Comparison of ENCODE assay signal across 1 cellular context in genomic region chr2:181742908-181743722, GRCh38.
TF ChIP-seq lines count a peak whose summit lies in the region.

No MANE protein-coding gene starts in this region.

TF ChIP-seq in HepG2, 621 proteins besides CTCF, POLR2A, EP300 and RAD21 (continued from another document and continues in another):
- peak; percentile 70 for TF ChIP-seq ARID3A (IDR thresholded peaks at IDR 0.05; ENCODE audit: low read depth, low read length)
- TF ChIP-seq MIXL1 (CRISPR knock-in tag; IDR thresholded peaks at IDR 0.05), result peak; percentile 59; the same call in 1 of the 2 replicates
- no peak for TF ChIP-seq SRF (IDR thresholded peaks at IDR 0.05; ENCODE audit: low read depth, low read length)
- TF ChIP-seq PCBP1 (IDR thresholded peaks at IDR 0.05; ENCODE audit: borderline replicate concordance, low read depth, low read length), result no peak
- no peak for TF ChIP-seq HOXA3 (CRISPR knock-in tag; IDR thresholded peaks at IDR 0.05)
- TF ChIP-seq FOXA3 (CRISPR knock-in tag; IDR thresholded peaks at IDR 0.05), result no peak
- no peak for TF ChIP-seq KDM6A (CRISPR knock-in tag; IDR thresholded peaks at IDR 0.05; ENCODE audit: low read depth)
- no peak for TF ChIP-seq NONO (IDR thresholded peaks at IDR 0.05)
- no peak for TF ChIP-seq NONO (CRISPR knock-in tag; conservative IDR thresholded peaks at IDR 0.05)
- TF ChIP-seq THRA (CRISPR knock-in tag; IDR thresholded peaks at IDR 0.05; ENCODE audit: borderline replicate concordance), result no peak
- TF ChIP-seq GATA4 (IDR thresholded peaks at IDR 0.05; ENCODE audit: borderline replicate concordance, low read depth), result no peak
- no peak for TF ChIP-seq TSC22D2 (CRISPR knock-in tag; IDR thresholded peaks at IDR 0.05; ENCODE audit: borderline replicate concordance)
- no peak for TF ChIP-seq NFRKB (IDR thresholded peaks at IDR 0.05)
- TF ChIP-seq ZNF510 (CRISPR knock-in tag; IDR thresholded peaks at IDR 0.05; ENCODE audit: low read depth), result no peak
- no peak for TF ChIP-seq ZNF674 (CRISPR knock-in tag; IDR thresholded peaks at IDR 0.05; ENCODE audit: low read depth)
- TF ChIP-seq ATF1 (CRISPR knock-in tag; IDR thresholded peaks at IDR 0.05), result peak; percentile 29; the same call in 1 of the 2 replicates
- TF ChIP-seq THAP9 (CRISPR knock-in tag; IDR thresholded peaks at IDR 0.05; ENCODE audit: borderline replicate concordance), result no peak
- no peak for TF ChIP-seq ATF2 (CRISPR knock-in tag; IDR thresholded peaks at IDR 0.05)
- no peak for TF ChIP-seq POLR2AphosphoS2 (IDR thresholded peaks at IDR 0.05; ENCODE audit: low read depth, low read length)
- TF ChIP-seq ZBTB49 (CRISPR knock-in tag; IDR thresholded peaks at IDR 0.05; ENCODE audit: borderline replicate concordance), result no peak
- no peak for TF ChIP-seq ZNF784 (CRISPR knock-in tag; IDR thresholded peaks at IDR 0.05; ENCODE audit: borderline replicate concordance)
- TF ChIP-seq MEIS1 (CRISPR knock-in tag; IDR thresholded peaks at IDR 0.05; ENCODE audit: borderline replicate concordance), result no peak
- no peak for TF ChIP-seq PLRG1 (conservative IDR thresholded peaks at IDR 0.05)
- TF ChIP-seq ZNF563 (CRISPR knock-in tag; IDR thresholded peaks at IDR 0.05), result no peak
- TF ChIP-seq SMYD3 (CRISPR knock-in tag; IDR thresholded peaks at IDR 0.05), result 0 out of 2 replicates have a peak, but pooled peaks have one; percentile 33
- TF ChIP-seq ZNF136 (CRISPR knock-in tag; IDR thresholded peaks at IDR 0.05; ENCODE audit: low read depth), result no peak
- no peak for TF ChIP-seq ISX (CRISPR knock-in tag; conservative IDR thresholded peaks at IDR 0.05)
- TF ChIP-seq REPIN1 (CRISPR knock-in tag; IDR thresholded peaks at IDR 0.05; ENCODE audit: borderline replicate concordance, low read depth), result no peak
- TF ChIP-seq ZNF703 (CRISPR knock-in tag; IDR thresholded peaks at IDR 0.05; ENCODE audit: borderline replicate concordance), result no peak
- no peak for TF ChIP-seq MLXIP (CRISPR knock-in tag; IDR thresholded peaks at IDR 0.05; ENCODE audit: borderline replicate concordance)
- TF ChIP-seq ZNF83 (CRISPR knock-in tag; IDR thresholded peaks at IDR 0.05; ENCODE audit: borderline replicate concordance), result no peak
- TF ChIP-seq POLR2G (IDR thresholded peaks at IDR 0.05; ENCODE audit: low read depth, low read length), result no peak
- TF ChIP-seq ZIK1 (CRISPR knock-in tag; IDR thresholded peaks at IDR 0.05; ENCODE audit: borderline replicate concordance, low read depth), result no peak
- no peak for TF ChIP-seq ZMAT5 (CRISPR knock-in tag; IDR thresholded peaks at IDR 0.05; ENCODE audit: borderline replicate concordance, low read depth)
- peak; percentile 70; the same call in 1 of the 2 replicates for TF ChIP-seq RORA (CRISPR knock-in tag; IDR thresholded peaks at IDR 0.05)
- no peak for TF ChIP-seq NBN (conservative IDR thresholded peaks at IDR 0.05)
- no peak for TF ChIP-seq MAFK (conservative IDR thresholded peaks at IDR 0.05 in 1 of 2, IDR thresholded peaks at IDR 0.05 in 1 of 2; ENCODE audit: low read length in 2 of 2)
- TF ChIP-seq ATAD3A (CRISPR knock-in tag; IDR thresholded peaks at IDR 0.05), result no peak
- no peak for TF ChIP-seq TEF (CRISPR knock-in tag; IDR thresholded peaks at IDR 0.05)
- no peak for TF ChIP-seq ZNF235 (CRISPR knock-in tag; IDR thresholded peaks at IDR 0.05; ENCODE audit: borderline replicate concordance)
- TF ChIP-seq NR1H2 (CRISPR knock-in tag; IDR thresholded peaks at IDR 0.05; ENCODE audit: borderline replicate concordance, low read depth), result no peak
- TF ChIP-seq ZFP36L1 (CRISPR knock-in tag; IDR thresholded peaks at IDR 0.05), result 0 out of 2 replicates have a peak, but pooled peaks have one; percentile 12
- no peak for TF ChIP-seq ZNF776 (CRISPR knock-in tag; IDR thresholded peaks at IDR 0.05)
- no peak for TF ChIP-seq ZNF550 (CRISPR knock-in tag; IDR thresholded peaks at IDR 0.05; ENCODE audit: borderline replicate concordance)
- no peak for TF ChIP-seq ZNF264 (CRISPR knock-in tag; IDR thresholded peaks at IDR 0.05)
- TF ChIP-seq GLMP (CRISPR knock-in tag; IDR thresholded peaks at IDR 0.05; ENCODE audit: borderline replicate concordance), result no peak
- no peak for TF ChIP-seq IKZF1 (IDR thresholded peaks at IDR 0.05)
- TF ChIP-seq TEAD2 (CRISPR knock-in tag; IDR thresholded peaks at IDR 0.05), result no peak
- TF ChIP-seq PATZ1 (CRISPR knock-in tag; IDR thresholded peaks at IDR 0.05), result no peak
- no peak for TF ChIP-seq ZNF570 (CRISPR knock-in tag; IDR thresholded peaks at IDR 0.05; ENCODE audit: borderline replicate concordance)
- TF ChIP-seq ZMAT3 (CRISPR knock-in tag; conservative IDR thresholded peaks at IDR 0.05), result no peak
- TF ChIP-seq GATAD2A (CRISPR knock-in tag; IDR thresholded peaks at IDR 0.05), result 0 out of 2 replicates have a peak, but pooled peaks have one; percentile 26
